ENCODE assay signal across 8 cellular contexts in the genomic region with DNA sequence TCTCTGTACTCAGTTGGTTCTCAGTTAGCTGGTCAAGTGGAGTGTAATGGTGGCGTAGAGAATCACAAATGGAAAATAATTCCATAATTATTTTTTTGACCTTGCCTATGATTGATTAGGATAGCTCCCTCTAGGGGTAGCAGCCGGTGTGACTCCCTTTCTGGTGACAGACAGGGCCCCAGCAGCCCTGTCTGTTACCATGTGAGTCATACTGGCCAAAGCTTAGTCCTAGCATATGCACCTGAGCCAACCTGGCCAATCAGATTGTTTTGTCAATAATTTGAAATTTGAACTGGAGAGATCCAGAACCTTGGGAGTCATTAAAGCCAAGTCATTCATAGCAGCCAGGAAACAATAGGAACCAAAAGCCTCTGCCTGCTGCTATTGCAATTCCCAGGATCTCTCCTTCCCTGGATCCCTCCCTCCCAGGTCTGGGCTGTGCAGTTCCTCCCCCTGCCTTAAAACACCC. TPM values are rescaled to one million over a fixed set of nuclear protein-coding genes. Genes with fewer than 3 reads are reported as not detected.
A peak's percentile ranks its signal among the peaks of the same experiment; 100 is the strongest.
DNase-seq lines count a peak whose midpoint lies in the region; ATAC-seq, FAIRE-seq and TF ChIP-seq lines count a peak whose summit lies in the region.

No MANE protein-coding gene starts in this region.

- H3K4me2 ChIP-seq in H1 (ENCODE audit: insufficient read depth in 1 of 2, low read depth in 2 of 2, low read length in 2 of 2) = no peak overlapping the region

- no peak overlapping the region for H3K9ac ChIP-seq in NT2/D1 (ENCODE audit: insufficient read length, low read depth)
- H3K9ac ChIP-seq in H1 (replicated peaks in 1 of 4; ENCODE audit: extremely low read depth in 1 of 4, low read depth in 3 of 4, low read length in 3 of 4) = no peak overlapping the region

- no peak overlapping the region for H4K8ac ChIP-seq in H1 (ENCODE audit: extremely low read depth, insufficient read depth, low read length)

- H2BK12ac ChIP-seq in H1 (ENCODE audit: low read depth, low read length) = no peak overlapping the region

- H3K4me3 Mint-ChIP-seq in activated CD8-positive, alpha-beta memory T cell treated with anti-CD3 and anti-CD28 coated beads, Interleukin-2, amount 10 ng/mL, durations not matched to agents 7 days and 5 days = no peak overlapping the region

- POLR2A ChIA-PET in H1 (lab: Charles Lee; ENCODE audit: partially characterized antibody) = interaction anchor here (0.6 to 2.2 kb wide), 7 partner anchors 10 to 1455 kb away, joined by 3 to 7 read pairs (median 3); a partner anchor contains a TSS

- H2AK5ac ChIP-seq in H1 (ENCODE audit: low read depth, low read length) = no peak overlapping the region

- no peak overlapping the region for H3K23ac ChIP-seq in H1 (ENCODE audit: insufficient read length)

- H3K4me1 ChIP-seq in NT2/D1 (ENCODE audit: insufficient read depth, insufficient read length) (peaks cover 11% of the 10 kb centered on the region), H1 (replicated peaks in 1 of 4; ENCODE audit: control insufficient read depth in 3 of 4, insufficient read depth in 4 of 4, low read length in 3 of 4) (peaks cover 0 to 8% (median 4%) of the 10 kb centered on the region in 4 experiments; a peak in 4 of 7 replicates)

- H3K27me3 Mint-ChIP-seq in activated CD8-positive, alpha-beta memory T cell treated with anti-CD3 and anti-CD28 coated beads, Interleukin-2, amount 10 ng/mL, durations not matched to agents 7 days and 5 days = no peaks in the 10 kb centered on the region

- H3K36me3 Mint-ChIP-seq in activated CD8-positive, alpha-beta memory T cell treated with anti-CD3 and anti-CD28 coated beads, Interleukin-2, amount 10 ng/mL, durations not matched to agents 7 days and 5 days = peaks cover 28% of the 10 kb centered on the region

- no peak overlapping the region for H3K27ac ChIP-seq in H1 (ENCODE audit: low read depth, low read length)

- peaks cover 46% of the 10 kb centered on the region for H3K36me3 ChIP-seq in NT2/D1 (ENCODE audit: insufficient read depth, insufficient read length, low read length)
- H3K36me3 ChIP-seq in H1 (ENCODE audit: control insufficient read depth in 2 of 4, insufficient read depth in 4 of 4, low read length in 3 of 4) = no peaks in the 10 kb centered on the region; a peak in 1 of 8 replicates

- H3K9me3 Mint-ChIP-seq in activated CD8-positive, alpha-beta memory T cell treated with anti-CD3 and anti-CD28 coated beads, Interleukin-2, amount 10 ng/mL, durations not matched to agents 7 days and 5 days (ENCODE audit: low read depth) = no peaks in the 10 kb centered on the region

- H2BK20ac ChIP-seq in H1 (ENCODE audit: low read length) = no peak overlapping the region

- H3K4me1 Mint-ChIP-seq in activated CD8-positive, alpha-beta memory T cell treated with anti-CD3 and anti-CD28 coated beads, Interleukin-2, amount 10 ng/mL, durations not matched to agents 7 days and 5 days = peaks cover 60% of the 10 kb centered on the region

- FAIRE-seq in H1 (lab: Jason Lieb, UNC) = peak; percentile 79

- H2BK15ac ChIP-seq in H1 (ENCODE audit: low read length) = no peak overlapping the region

- H3K18ac ChIP-seq in H1 (ENCODE audit: extremely low read depth, low read length) = no peak overlapping the region

- H3K14ac ChIP-seq in H1 (ENCODE audit: insufficient read length) = no peak overlapping the region

- CTCF ChIA-PET in activated CD8-positive, alpha-beta memory T cell treated with anti-CD3 and anti-CD28 coated beads, Interleukin-2, amount 10 ng/mL, durations not matched to agents 7 days and 5 days (lab: Charles Lee) = interaction anchor here (0.6 to 18.6 kb wide), 28 partner anchors 9 to 296 kb away, joined by 3 to 383 read pairs (median 4); a partner anchor contains a TSS
- CTCF ChIA-PET in H1 (lab: Charles Lee; ENCODE audit: partially characterized antibody) = interaction anchor here (0.7 to 28.0 kb wide), 29 partner anchors 10 to 732 kb away, joined by 3 to 1010 read pairs (median 4); a partner anchor contains a TSS

- peak; percentile 27 to 38; a peak in 3 of 4 replicates for TF ChIP-seq RAD21 in H1 (IDR thresholded peaks at IDR 0.05 in 1 of 2, conservative IDR thresholded peaks at IDR 0.05 in 1 of 2; ENCODE audit: low read depth in 2 of 2, low read length in 2 of 2)

- no peak for TF ChIP-seq EP300 in H1 (IDR thresholded peaks at IDR 0.05; ENCODE audit: borderline replicate concordance in 1 of 2, low read depth in 2 of 2, low read length in 2 of 2)

- no peak overlapping the region for H2AFZ ChIP-seq in H1 (ENCODE audit: low read length)

- no peaks in the 10 kb centered on the region for H4K20me1 ChIP-seq in H1 (replicated peaks in 1 of 2; ENCODE audit: control insufficient read depth in 1 of 2, insufficient read depth in 2 of 2, low read length in 2 of 2)

- H3K56ac ChIP-seq in H1 (replicated peaks; ENCODE audit: insufficient read length, low read depth, low read length) = no peak overlapping the region

- H3K79me1 ChIP-seq in H1 (ENCODE audit: low read depth, low read length) = no peaks in the 10 kb centered on the region

- 30% methylated on average over 2 of the region's 2 CpGs; no CpG with 5 or more reads in 1 of the 2 experiments for WGBS in H1 (ENCODE audit: extremely low coverage in 1 of 2, insufficient coverage in 1 of 2, insufficient read length in 1 of 2, insufficient replicate concordance in 2 of 2, low coverage in 1 of 2, low lambda C conversion rate in 2 of 2, missing lambda C conversion rate in 1 of 2), 2 experiments

- H3K27ac Mint-ChIP-seq in activated CD8-positive, alpha-beta memory T cell treated with anti-CD3 and anti-CD28 coated beads, Interleukin-2, amount 10 ng/mL, durations not matched to agents 7 days and 5 days = peak overlapping the region; percentile 65

- no peak overlapping the region for H4K5ac ChIP-seq in H1 (ENCODE audit: insufficient read length, low read depth, low read length)

- no peaks in the 10 kb centered on the region for H3K79me2 ChIP-seq in H1 (ENCODE audit: control insufficient read depth in 1 of 2, insufficient read depth in 2 of 2, low read length in 2 of 2)

- no peaks in the 10 kb centered on the region for H3K23me2 ChIP-seq in H1 (ENCODE audit: low read depth, low read length)

- peak; percentile 68 to 84 (median 72) for TF ChIP-seq CTCF in H1 (IDR thresholded peaks at IDR 0.05; ENCODE audit: control extremely low read depth in 1 of 3, insufficient read depth in 1 of 3, low read depth in 1 of 3, low read length in 3 of 3)

- H3K4ac ChIP-seq in H1 (replicated peaks; ENCODE audit: insufficient read length, low read depth, low read length) = no peak overlapping the region

- H3K27me3 ChIP-seq in NT2/D1 (ENCODE audit: insufficient read depth, insufficient read length) = no peaks in the 10 kb centered on the region
- H3K27me3 ChIP-seq in H1 (replicated peaks in 1 of 4; ENCODE audit: control insufficient read depth in 3 of 4, extremely low read depth in 1 of 4, insufficient read depth in 3 of 4, low read length in 3 of 4) = peaks cover 0 to 6% (median 0%) of the 10 kb centered on the region in 4 experiments; a peak in 1 of 7 replicates

- no peak for TF ChIP-seq POLR2A in H1 (IDR thresholded peaks at IDR 0.05; ENCODE audit: control extremely low read depth in 1 of 2, low read depth in 2 of 2, low read length in 2 of 2)

- no peak overlapping the region for H2BK5ac ChIP-seq in H1 (ENCODE audit: low read depth, low read length)

- H3K4me3 ChIP-seq in NT2/D1 (ENCODE audit: insufficient read length, low read depth) = no peak overlapping the region
- no peak overlapping the region for H3K4me3 ChIP-seq in H1 (ENCODE audit: extremely low read depth in 1 of 4, insufficient read depth in 2 of 4, low read depth in 3 of 4, low read length in 4 of 4)

- H4K91ac ChIP-seq in H1 (replicated peaks; ENCODE audit: insufficient read length, low read length) = no peak overlapping the region

- peak; percentile 69 for ATAC-seq in GM18498 (IDR thresholded peaks at IDR 0.05; ENCODE audit: unreplicated experiment)
- ATAC-seq in activated CD8-positive, alpha-beta memory T cell treated with anti-CD3 and anti-CD28 coated beads, Interleukin-2, amount 10 ng/mL, durations not matched to agents 7 days and 5 days = peak; percentile 84

- no peaks in the 10 kb centered on the region for H3K9me3 ChIP-seq in NT2/D1 (ENCODE audit: insufficient read depth, low read length)
- H3K9me3 ChIP-seq in H1 (ENCODE audit: insufficient read depth in 2 of 2, low read depth in 1 of 2, low read length in 1 of 2) = no peaks in the 10 kb centered on the region

- H2BK120ac ChIP-seq in H1 (replicated peaks; ENCODE audit: low read depth, low read length) = no peak overlapping the region

- peak; percentile 94 for DNase-seq in HT1080 (ENCODE audit: low read depth)
- DNase-seq in NT2/D1 (ENCODE audit: low read depth, low spot score) = peak; percentile 66
- DNase-seq in activated CD8-positive, alpha-beta memory T cell treated with anti-CD3 and anti-CD28 coated beads, Interleukin-2, amount 10 ng/mL, durations not matched to agents 7 days and 5 days = peak; percentile 90
- peak; percentile 47 to 86 for DNase-seq in H1 (ENCODE audit: low read depth in 1 of 2, low spot score in 2 of 2)
- DNase-seq in mucosa of gallbladder (ENCODE audit: low spot score) = peak; percentile 90
- peak; percentile 40 to 47 for DNase-seq in stimulated activated CD8-positive, alpha-beta memory T cell treated with anti-CD3 and anti-CD28 coated beads, Interleukin-4, amount 100 ng/mL, for 4 hours (ENCODE audit: low read depth in 2 of 2, low spot score in 1 of 2)
- DNase-seq in NCI-H128 (lab: John Stamatoyannopoulos, UW; ENCODE audit: unreplicated experiment) = no peak

RNA-seq across cellular contexts. Expression of a gene that starts 5.6 kb away (rescaled TPM):
- total RNA-seq in HT1080 (2014; rRNA removed; shearing (Covaris generic)) = 42.5 and 55.6 TPM in 2 replicates
- 61.2 and 72.9 TPM in 2 replicates for polyA plus RNA-seq in HT1080 (2015; cell fraction: cytosol; rRNA removed)
- 46.8 and 47.9 TPM in 2 replicates for polyA plus RNA-seq in HT1080 (2015; cell fraction: nucleus; rRNA removed)
- total RNA-seq in activated CD8-positive, alpha-beta memory T cell treated with anti-CD3 and anti-CD28 coated beads, Interleukin-2, amount 10 ng/mL, durations not matched to agents 7 days and 5 days = 10 to 100 TPM; 28.0 to 30.4 TPM
- total RNA-seq in H1 (2021; fragmentation: NEBNext Ultra II Directional; extraction: Animal tissue kit (Norgen Biotek cat#: 25700)) = 7.0 and 8.8 TPM in 2 replicates
- 7.5 and 8.1 TPM in 2 replicates for polyA plus RNA-seq in H1 (2011; rRNA removed)
- 7.3 TPM for polyA plus RNA-seq in H1 (2011; cell fraction: cytosol; rRNA removed)
- 4.6 TPM for polyA plus RNA-seq in H1 (2011; cell fraction: nucleus; rRNA removed)
- 3.2 to 5.9 TPM (median 5.0 TPM) in 4 replicates for polyA plus RNA-seq in H1 (2012, experiment 1 of 2)
- 4.7 TPM for polyA plus RNA-seq in H1 (2012, experiment 2 of 2)
- 5.1 TPM for polyA plus RNA-seq in H1 (2013, experiment 1 of 2)
- polyA plus RNA-seq in H1 (2013, experiment 2 of 2) = 5.1 TPM
- 10.6 and 10.7 TPM in 2 replicates for polyA minus RNA-seq in H1 (2011; rRNA and poly(A)+ RNA removed)
- polyA minus RNA-seq in H1 (2011; cell fraction: cytosol; rRNA and poly(A)+ RNA removed) = 6.8 TPM
- 5.2 TPM for polyA minus RNA-seq in H1 (2011; cell fraction: nucleus; rRNA and poly(A)+ RNA removed)
- 43.2 TPM for total RNA-seq in mucosa of gallbladder

RNA-seq across cellular contexts. Expression of a gene that starts 10.7 kb away (rescaled TPM):
- total RNA-seq in HT1080 (2014; rRNA removed; shearing (Covaris generic)) = not detected in 2 replicates
- polyA plus RNA-seq in HT1080 (2015; cell fraction: cytosol; rRNA removed) = not detected in 2 replicates
- not detected in 2 replicates for polyA plus RNA-seq in HT1080 (2015; cell fraction: nucleus; rRNA removed)
- total RNA-seq in activated CD8-positive, alpha-beta memory T cell treated with anti-CD3 and anti-CD28 coated beads, Interleukin-2, amount 10 ng/mL, durations not matched to agents 7 days and 5 days = not detected
- 0.26 and 0.34 TPM in 2 replicates for total RNA-seq in H1 (2021; fragmentation: NEBNext Ultra II Directional; extraction: Animal tissue kit (Norgen Biotek cat#: 25700))
- 1.1 TPM in 2 replicates for polyA plus RNA-seq in H1 (2011; rRNA removed)
- 1.1 TPM for polyA plus RNA-seq in H1 (2011; cell fraction: cytosol; rRNA removed)
- 0.87 TPM for polyA plus RNA-seq in H1 (2011; cell fraction: nucleus; rRNA removed)
- 0.54 to 0.76 TPM (median 0.64 TPM) in 4 replicates for polyA plus RNA-seq in H1 (2012, experiment 1 of 2)
- polyA plus RNA-seq in H1 (2012, experiment 2 of 2) = 0.70 TPM
- 0.20 TPM for polyA plus RNA-seq in H1 (2013, experiment 1 of 2)
- polyA plus RNA-seq in H1 (2013, experiment 2 of 2) = 0.20 TPM
- 0.51 and 0.98 TPM in 2 replicates for polyA minus RNA-seq in H1 (2011; rRNA and poly(A)+ RNA removed)
- 0.95 TPM for polyA minus RNA-seq in H1 (2011; cell fraction: cytosol; rRNA and poly(A)+ RNA removed)
- polyA minus RNA-seq in H1 (2011; cell fraction: nucleus; rRNA and poly(A)+ RNA removed) = 0.40 TPM
- 109 TPM for total RNA-seq in mucosa of gallbladder

RNA-seq across cellular contexts. Expression of a gene that starts 23.9 kb away (rescaled TPM):
- 50.0 and 53.1 TPM in 2 replicates for total RNA-seq in HT1080 (2014; rRNA removed; shearing (Covaris generic))
- 42.2 and 46.1 TPM in 2 replicates for polyA plus RNA-seq in HT1080 (2015; cell fraction: cytosol; rRNA removed)
- polyA plus RNA-seq in HT1080 (2015; cell fraction: nucleus; rRNA removed) = 341 and 378 TPM in 2 replicates
- total RNA-seq in activated CD8-positive, alpha-beta memory T cell treated with anti-CD3 and anti-CD28 coated beads, Interleukin-2, amount 10 ng/mL, durations not matched to agents 7 days and 5 days = 100 to 1,000 TPM; 215 to 262 TPM
- 88.2 and 97.6 TPM in 2 replicates for total RNA-seq in H1 (2021; fragmentation: NEBNext Ultra II Directional; extraction: Animal tissue kit (Norgen Biotek cat#: 25700))
- 93.2 and 119 TPM in 2 replicates for polyA plus RNA-seq in H1 (2011; rRNA removed)
- polyA plus RNA-seq in H1 (2011; cell fraction: cytosol; rRNA removed) = 159 TPM
- polyA plus RNA-seq in H1 (2011; cell fraction: nucleus; rRNA removed) = 845 TPM
- polyA plus RNA-seq in H1 (2012, experiment 1 of 2) = 134 to 181 TPM (median 168 TPM) in 4 replicates
- 47.9 TPM for polyA plus RNA-seq in H1 (2012, experiment 2 of 2)
- polyA plus RNA-seq in H1 (2013, experiment 1 of 2) = 99.7 TPM
- 95.7 TPM for polyA plus RNA-seq in H1 (2013, experiment 2 of 2)
- 131 and 169 TPM in 2 replicates for polyA minus RNA-seq in H1 (2011; rRNA and poly(A)+ RNA removed)
- polyA minus RNA-seq in H1 (2011; cell fraction: cytosol; rRNA and poly(A)+ RNA removed) = 41.5 TPM
- 147 TPM for polyA minus RNA-seq in H1 (2011; cell fraction: nucleus; rRNA and poly(A)+ RNA removed)
- total RNA-seq in mucosa of gallbladder = 194 TPM

RNA-seq across cellular contexts. Expression of a gene that starts 50.9 kb away (rescaled TPM):
- total RNA-seq in HT1080 (2014; rRNA removed; shearing (Covaris generic)) = 1.6 and 3.4 TPM in 2 replicates
- 14.7 and 16.3 TPM in 2 replicates for polyA plus RNA-seq in HT1080 (2015; cell fraction: cytosol; rRNA removed)
- 8.9 and 11.5 TPM in 2 replicates for polyA plus RNA-seq in HT1080 (2015; cell fraction: nucleus; rRNA removed)
- total RNA-seq in activated CD8-positive, alpha-beta memory T cell treated with anti-CD3 and anti-CD28 coated beads, Interleukin-2, amount 10 ng/mL, durations not matched to agents 7 days and 5 days = 10 to 100 TPM; 21.7 to 22.9 TPM
- 11.0 and 13.8 TPM in 2 replicates for total RNA-seq in H1 (2021; fragmentation: NEBNext Ultra II Directional; extraction: Animal tissue kit (Norgen Biotek cat#: 25700))
- polyA plus RNA-seq in H1 (2011; rRNA removed) = 5.6 and 9.5 TPM in 2 replicates
- 3.8 TPM for polyA plus RNA-seq in H1 (2011; cell fraction: cytosol; rRNA removed)
- polyA plus RNA-seq in H1 (2011; cell fraction: nucleus; rRNA removed) = 9.7 TPM
- 12.1 to 18.6 TPM (median 18.1 TPM) in 4 replicates for polyA plus RNA-seq in H1 (2012, experiment 1 of 2)
- polyA plus RNA-seq in H1 (2012, experiment 2 of 2) = 14.7 TPM
- polyA plus RNA-seq in H1 (2013, experiment 1 of 2) = 18.4 TPM
- 15.6 TPM for polyA plus RNA-seq in H1 (2013, experiment 2 of 2)
- 2.4 and 5.9 TPM in 2 replicates for polyA minus RNA-seq in H1 (2011; rRNA and poly(A)+ RNA removed)
- 3.9 TPM for polyA minus RNA-seq in H1 (2011; cell fraction: cytosol; rRNA and poly(A)+ RNA removed)
- polyA minus RNA-seq in H1 (2011; cell fraction: nucleus; rRNA and poly(A)+ RNA removed) = 5.2 TPM
- total RNA-seq in mucosa of gallbladder = 17.4 TPM

Comparison
In these comparisons a context has a peak if more than half of its experiments do, and no peak if none do; other contexts are left out.
1. RNA of a gene that starts 10.7 kb away (total RNA-seq): 109 TPM in mucosa of gallbladder (single experiment); 0.26 to 0.34 TPM in H1, not detected in HT1080 and not detected in activated CD8-positive, alpha-beta memory T cell treated with anti-CD3 and anti-CD28 coated beads, Interleukin-2, amount 10 ng/mL, durations not matched to agents 7 days and 5 days; every median in the first group is over 10 times any median in the second.